18 cellular contexts compared by ENCODE assay signal in genomic region chr6:111646942-111647341, GRCh38. TPM values are rescaled to one million over a fixed set of nuclear protein-coding genes. Genes with fewer than 3 reads are reported as not detected.
A peak's percentile ranks its signal among the peaks of the same experiment; 100 is the strongest.
DNase-seq lines count a peak whose midpoint lies in the region; ATAC-seq and TF ChIP-seq lines count a peak whose summit lies in the region.
"Had no signal": no experiment of that assay in that cellular context is flagged by ENCODE, and none has a peak within 500 bp of the region (broad histone marks: within the 10 kb centered on the region; RNA-seq: fewer than 3 reads in every experiment).

No MANE protein-coding gene starts in this region.

- no peak overlapping the region for H3K4me3 ChIP-seq in astrocyte of the spinal cord (ENCODE audit: low read depth, low read length)
- no peak overlapping the region for H3K4me3 ChIP-seq in heart left ventricle
- no peak overlapping the region for H3K4me3 ChIP-seq in psoas muscle
- H3K4me3 ChIP-seq in CD4-positive, alpha-beta memory T cell (ENCODE audit: low read length in 2 of 2): no peak overlapping the region
- H3K4me3 ChIP-seq: colonic mucosa, esophagus squamous epithelium had no signal

- CTCF ChIA-PET in CD4-positive, alpha-beta memory T cell (lab: Charles Lee; ENCODE audit: partially characterized antibody): interaction anchor here (0.8 to 1.5 kb wide), 2 partner anchors 18 to 41 kb away, joined by 3 read pairs; partner anchors contain the start of gene TRAF3IP2

- no peak overlapping the region for H3K27ac Mint-ChIP-seq in activated T-helper 17 cell treated with anti-CD3 and anti-CD28 coated beads, Interleukin-2, amount 50 U/mL, for 72 hours
- H3K27ac Mint-ChIP-seq in CD4-positive, alpha-beta memory T cell: peak overlapping the region in 1 of 7 donors; percentile 22
- H3K27ac Mint-ChIP-seq: activated CD8-positive, alpha-beta memory T cell treated with anti-CD3 and anti-CD28 coated beads, Interleukin-2, amount 10 ng/mL, durations not matched to agents 7 days and 5 days; activated naive CD4-positive, alpha-beta T cell treated with anti-CD3 and anti-CD28 coated beads, Interleukin-2, amount 50 U/mL, for 24 hours had no signal

- no peaks in the 10 kb centered on the region for H3K36me3 ChIP-seq in heart left ventricle
- H3K36me3 ChIP-seq in psoas muscle (ENCODE audit: insufficient read depth in 1 of 2, low read depth in 1 of 2): no peaks in the 10 kb centered on the region
- H3K36me3 ChIP-seq in CD4-positive, alpha-beta memory T cell (ENCODE audit: insufficient read depth, low read length): no peaks in the 10 kb centered on the region
- H3K36me3 ChIP-seq: colonic mucosa, esophagus squamous epithelium had no signal

- intact Hi-C loops in heart left ventricle (cut with DNase I) (loop anchor here in 6 of 10 donors (5.0 to 10.0 kb wide), 5 partner anchors 162 to 392 kb away; partner anchors contain the start of gene REV3L (in 1 of the 6)), psoas muscle (cut with DNase I) (loop anchor here (5.0 to 10.0 kb wide), 3 partner anchors 92 to 282 kb away; partner anchors contain the start of gene REV3L (in 1 of the 2))
- intact Hi-C loops in CD4-positive, alpha-beta memory T cell (cut with micrococcal nuclease): no loop called here

- no peaks in the 10 kb centered on the region for H3K9me3 Mint-ChIP-seq in activated T-helper 17 cell treated with anti-CD3 and anti-CD28 coated beads, Interleukin-2, amount 50 U/mL, for 72 hours
- no peaks in the 10 kb centered on the region for H3K9me3 Mint-ChIP-seq in CD4-positive, alpha-beta memory T cell
- H3K9me3 Mint-ChIP-seq: activated naive CD4-positive, alpha-beta T cell treated with anti-CD3 and anti-CD28 coated beads, Interleukin-2, amount 50 U/mL, for 24 hours had no signal

- no peak overlapping the region for H3K4me3 Mint-ChIP-seq in activated T-helper 17 cell treated with anti-CD3 and anti-CD28 coated beads, Interleukin-2, amount 50 U/mL, for 72 hours
- H3K4me3 Mint-ChIP-seq in CD4-positive, alpha-beta memory T cell: no peak overlapping the region
- H3K4me3 Mint-ChIP-seq: activated CD8-positive, alpha-beta memory T cell treated with anti-CD3 and anti-CD28 coated beads, Interleukin-2, amount 10 ng/mL, durations not matched to agents 7 days and 5 days; activated naive CD4-positive, alpha-beta T cell treated with anti-CD3 and anti-CD28 coated beads, Interleukin-2, amount 50 U/mL, for 24 hours; H9; immature natural killer cell had no signal

- H3K27me3 Mint-ChIP-seq in activated T-helper 17 cell treated with anti-CD3 and anti-CD28 coated beads, Interleukin-2, amount 50 U/mL, for 72 hours: no peaks in the 10 kb centered on the region
- H3K27me3 Mint-ChIP-seq in CD4-positive, alpha-beta memory T cell: no peaks in the 10 kb centered on the region
- H3K27me3 Mint-ChIP-seq: activated CD8-positive, alpha-beta memory T cell treated with anti-CD3 and anti-CD28 coated beads, Interleukin-2, amount 10 ng/mL, durations not matched to agents 7 days and 5 days; activated naive CD4-positive, alpha-beta T cell treated with anti-CD3 and anti-CD28 coated beads, Interleukin-2, amount 50 U/mL, for 24 hours had no signal

- POLR2A ChIA-PET in CD4-positive, alpha-beta memory T cell (lab: Charles Lee; ENCODE audit: partially characterized antibody): no interaction called here

- H3K36me3 Mint-ChIP-seq in activated T-helper 17 cell treated with anti-CD3 and anti-CD28 coated beads, Interleukin-2, amount 50 U/mL, for 72 hours (ENCODE audit: low read depth): no peaks in the 10 kb centered on the region
- peaks cover 8 to 32% of the 10 kb centered on the region in 2 donors for H3K36me3 Mint-ChIP-seq in CD4-positive, alpha-beta memory T cell

- TF ChIP-seq POLR2A in heart left ventricle (IDR thresholded peaks at IDR 0.05): no peak

- H3K4me1 ChIP-seq in heart left ventricle: peaks cover 0 to 14% (median 0%) of the 10 kb centered on the region in 12 donors
- peaks cover 31% of the 10 kb centered on the region for H3K4me1 ChIP-seq in psoas muscle
- H3K4me1 ChIP-seq in CD4-positive, alpha-beta memory T cell (ENCODE audit: insufficient read depth, low read length): no peaks in the 10 kb centered on the region
- H3K4me1 ChIP-seq: colonic mucosa had no signal

- no peaks in the 10 kb centered on the region for H3K4me1 Mint-ChIP-seq in activated T-helper 17 cell treated with anti-CD3 and anti-CD28 coated beads, Interleukin-2, amount 50 U/mL, for 72 hours
- H3K4me1 Mint-ChIP-seq in CD4-positive, alpha-beta memory T cell: no peaks in the 10 kb centered on the region
- H3K4me1 Mint-ChIP-seq: activated CD8-positive, alpha-beta memory T cell treated with anti-CD3 and anti-CD28 coated beads, Interleukin-2, amount 10 ng/mL, durations not matched to agents 7 days and 5 days; activated naive CD4-positive, alpha-beta T cell treated with anti-CD3 and anti-CD28 coated beads, Interleukin-2, amount 50 U/mL, for 24 hours; immature natural killer cell had no signal

- in situ Hi-C loops in astrocyte of the spinal cord (cut with HindIII; ENCODE audit: low sequenced_read_pairs): no loop called here

- H3K27me3 ChIP-seq in heart left ventricle: no peaks in the 10 kb centered on the region
- H3K27me3 ChIP-seq in psoas muscle (ENCODE audit: insufficient read depth in 3 of 3, low read length in 2 of 3): no peaks in the 10 kb centered on the region
- no peaks in the 10 kb centered on the region for H3K27me3 ChIP-seq in CD4-positive, alpha-beta memory T cell (ENCODE audit: insufficient read depth, low read length)
- H3K27me3 ChIP-seq: colonic mucosa, esophagus squamous epithelium had no signal

- DNase-seq in AG08395 (ENCODE audit: low spot score): peak; percentile 84
- peak; percentile 31 for DNase-seq in astrocyte of the spinal cord (ENCODE audit: low read depth, low spot score)
- peak in 1 of 5 donors; percentile 56 for DNase-seq in heart left ventricle
- peak; percentile 77 to 86 for DNase-seq in psoas muscle
- DNase-seq in NCI-H128 (lab: John Stamatoyannopoulos, UW; ENCODE audit: unreplicated experiment): no peak
- no peak for DNase-seq in CD4-positive, alpha-beta memory T cell
- DNase-seq: activated CD8-positive, alpha-beta memory T cell treated with anti-CD3 and anti-CD28 coated beads, Interleukin-2, amount 10 ng/mL, durations not matched to agents 7 days and 5 days; colonic mucosa; esophagus squamous epithelium; H9; immature natural killer cell; NCI-H187; NCI-H524 treated with DMSO at 0.1 percent for 48 hours; stimulated activated naive CD4-positive, alpha-beta T cell had no signal

- ATAC-seq in heart left ventricle (peak; percentile 37 to 74 (median 47)), psoas muscle (peak; percentile 72 to 85 (median 74)), HG02973 (IDR thresholded peaks at IDR 0.05; ENCODE audit: unreplicated experiment) (no peak)
- ATAC-seq in activated T-helper 17 cell treated with anti-CD3 and anti-CD28 coated beads, Interleukin-2, amount 50 U/mL, for 72 hours (replicated peaks): no peak
- ATAC-seq: activated CD8-positive, alpha-beta memory T cell treated with anti-CD3 and anti-CD28 coated beads, Interleukin-2, amount 10 ng/mL, durations not matched to agents 7 days and 5 days had no signal

- no peaks in the 10 kb centered on the region for H3K9me3 ChIP-seq in heart left ventricle
- no peaks in the 10 kb centered on the region for H3K9me3 ChIP-seq in psoas muscle
- H3K9me3 ChIP-seq in CD4-positive, alpha-beta memory T cell (ENCODE audit: control insufficient read depth in 1 of 2, low read length in 2 of 2): no peaks in the 10 kb centered on the region
- H3K9me3 ChIP-seq: colonic mucosa, esophagus squamous epithelium had no signal

- peak overlapping the region in 5 of 12 donors; percentile 3 to 52 (median 29) for H3K27ac ChIP-seq in heart left ventricle
- H3K27ac ChIP-seq in psoas muscle: peak overlapping the region; percentile 78
- no peak overlapping the region for H3K27ac ChIP-seq in CD4-positive, alpha-beta memory T cell (ENCODE audit: low read depth, low read length)
- H3K27ac ChIP-seq: colonic mucosa, VCaP had no signal

- 81 to 94% (median 85%) methylated on average over 8 of the region's 8 CpGs for WGBS in heart left ventricle, 4 donors
- WGBS in psoas muscle, 3 donors: 24 to 29% (median 25%) methylated on average over 8 of the region's 8 CpGs

- TF ChIP-seq CTCF in astrocyte of the spinal cord (IDR thresholded peaks at IDR 0.05; ENCODE audit: low read depth, low read length) (no peak), heart left ventricle (IDR thresholded peaks at IDR 0.05) (no peak), psoas muscle (IDR thresholded peaks at IDR 0.05) (no peak)

RNA-seq across cellular contexts. Expression of gene TRAF3IP2, which starts 41.3 kb away (rescaled TPM):
- total RNA-seq in heart left ventricle (10 to 100 TPM in 8 of 9 donors, 1 to 10 TPM in 1; 7.4 to 19.4 (median 12.9) TPM), psoas muscle (10 to 100 TPM; 17.1 to 49.3 (median 19.5) TPM)
- polyA plus RNA-seq in heart left ventricle (10 to 100 TPM; 10.5 to 14.4 TPM), psoas muscle (10 to 100 TPM in 2 of 3 donors, 1 to 10 TPM in 1; 7.9 to 46.5 (median 11.6) TPM)
- total RNA-seq in activated T-helper 17 cell treated with anti-CD3 and anti-CD28 coated beads, Interleukin-2, amount 50 U/mL, for 72 hours: 10 to 100 TPM; 36.5 to 63.6 TPM
- 10 to 100 TPM; 18.2 to 19.7 TPM for total RNA-seq in CD4-positive, alpha-beta memory T cell
- 10 to 100 TPM; 15.6 to 17.8 TPM for polyA plus RNA-seq in CD4-positive, alpha-beta memory T cell

Comparison
In these comparisons a context has a peak if more than half of its experiments do, and no peak if none do; other contexts are left out.
1. DNase-seq: peak in AG08395 (single experiment), astrocyte of the spinal cord (single experiment) and psoas muscle (2 of 2); none in NCI-H128 (single experiment) and CD4-positive, alpha-beta memory T cell (0 of 5).
2. ATAC-seq: peak in heart left ventricle (4 of 4) and psoas muscle (4 of 4); none in activated T-helper 17 cell treated with anti-CD3 and anti-CD28 coated beads, Interleukin-2, amount 50 U/mL, for 72 hours (single experiment) and HG02973 (single experiment).